In the genomic region with DNA sequence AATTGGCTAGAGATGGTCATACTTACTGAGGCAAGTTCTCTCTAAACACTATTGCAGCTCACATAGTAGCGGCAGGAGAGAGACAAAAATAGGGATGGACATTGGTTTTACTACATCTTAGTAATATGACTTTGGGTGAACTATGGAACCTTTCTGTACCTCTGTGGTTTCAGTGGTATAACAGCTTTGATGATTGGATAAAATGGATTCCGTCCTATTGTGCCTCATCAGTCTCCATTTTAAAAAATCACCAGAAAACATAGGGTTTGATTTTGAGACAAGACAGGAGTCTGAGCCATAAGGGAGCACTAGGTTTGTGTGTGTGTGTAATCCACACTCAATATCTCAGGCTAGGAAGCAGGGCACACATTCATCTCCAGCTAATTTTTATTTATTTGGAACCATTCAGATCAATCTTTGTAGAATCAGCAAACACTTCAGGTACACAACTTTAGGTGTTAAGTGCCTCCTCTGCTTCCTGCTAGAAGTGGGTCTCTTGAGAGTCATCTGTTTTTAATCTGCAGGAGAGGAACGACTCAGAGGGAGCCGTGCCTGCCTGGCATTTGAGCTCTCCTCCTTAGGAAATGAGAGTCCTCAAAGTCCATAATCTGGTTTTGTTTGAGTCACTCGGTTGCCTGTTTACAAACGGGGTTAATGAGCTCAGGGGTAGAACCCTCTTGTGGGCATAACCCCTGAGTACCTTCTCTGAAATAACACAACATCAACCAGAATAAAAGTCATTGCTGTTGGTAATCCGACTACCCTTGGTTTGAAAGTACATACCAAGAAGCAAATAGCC, we compare ENCODE assay signal across 1 cellular context.
TF ChIP-seq lines count a peak whose summit lies in the region.

No MANE protein-coding gene starts in this region.

TF ChIP-seq in IMR-90, 13 proteins besides CTCF, POLR2A, EP300 and RAD21 (continued from another document):
- TF ChIP-seq, protein P1, sequence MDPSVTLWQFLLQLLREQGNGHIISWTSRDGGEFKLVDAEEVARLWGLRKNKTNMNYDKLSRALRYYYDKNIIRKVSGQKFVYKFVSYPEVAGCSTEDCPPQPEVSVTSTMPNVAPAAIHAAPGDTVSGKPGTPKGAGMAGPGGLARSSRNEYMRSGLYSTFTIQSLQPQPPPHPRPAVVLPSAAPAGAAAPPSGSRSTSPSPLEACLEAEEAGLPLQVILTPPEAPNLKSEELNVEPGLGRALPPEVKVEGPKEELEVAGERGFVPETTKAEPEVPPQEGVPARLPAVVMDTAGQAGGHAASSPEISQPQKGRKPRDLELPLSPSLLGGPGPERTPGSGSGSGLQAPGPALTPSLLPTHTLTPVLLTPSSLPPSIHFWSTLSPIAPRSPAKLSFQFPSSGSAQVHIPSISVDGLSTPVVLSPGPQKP (IDR thresholded peaks at IDR 0.05; ENCODE audit: borderline replicate concordance, low read depth, low read length), result no peak
- TF ChIP-seq NFE2L2 (IDR thresholded peaks at IDR 0.05; ENCODE audit: low read depth, low read length) (no peak), CHD1 (IDR thresholded peaks at IDR 0.05; ENCODE audit: low read depth, low read length) (no peak), BHLHE40 (IDR thresholded peaks at IDR 0.05; ENCODE audit: low read depth, low read length) (no peak), MAFK (IDR thresholded peaks at IDR 0.05; ENCODE audit: low read depth, low read length) (no peak)
TF ChIP-seq in IMR-90: peak in this region for 0.
